Comparison of ENCODE assay signal across 13 cellular contexts in genomic region chr10:22992075-22992474, GRCh38.
DNase-seq lines count a peak whose midpoint lies in the region; ATAC-seq and FAIRE-seq lines count a peak whose summit lies in the region.
"Had no signal": no experiment of that assay in that cellular context is flagged by ENCODE, and none has a peak within 500 bp of the region (broad histone marks: within the 10 kb centered on the region; RNA-seq: fewer than 3 reads in every experiment).

No MANE protein-coding gene starts in this region.

- no peak overlapping the region for H3K27ac Mint-ChIP-seq in activated CD4-positive, alpha-beta T cell treated with anti-CD3 and anti-CD28 coated beads, Interleukin-2, amount 10 ng/mL, durations not matched to agents 24 days and 14 days
- H3K27ac Mint-ChIP-seq: immature natural killer cell; stimulated activated memory B cell treated with anti-CD40 and anti-IgM and Interleukin-4, amounts not matched to agents 10 μg/mL and 1 μg/mL and 100 μg/mL, for 72 hours had no signal

- no peaks in the 10 kb centered on the region for H3K36me3 Mint-ChIP-seq in activated CD4-positive, alpha-beta T cell treated with anti-CD3 and anti-CD28 coated beads, Interleukin-2, amount 10 ng/mL, durations not matched to agents 24 days and 14 days (ENCODE audit: low read depth)
- H3K36me3 Mint-ChIP-seq: immature natural killer cell; stimulated activated memory B cell treated with anti-CD40 and anti-IgM and Interleukin-4, amounts not matched to agents 10 μg/mL and 1 μg/mL and 100 μg/mL, for 72 hours had no signal

- H3K4me1 Mint-ChIP-seq in activated CD4-positive, alpha-beta T cell treated with anti-CD3 and anti-CD28 coated beads, Interleukin-2, amount 10 ng/mL, durations not matched to agents 24 days and 14 days: peaks cover 8% of the 10 kb centered on the region
- H3K4me1 Mint-ChIP-seq: stimulated activated memory B cell treated with anti-CD40 and anti-IgM and Interleukin-4, amounts not matched to agents 10 μg/mL and 1 μg/mL and 100 μg/mL, for 72 hours had no signal

- DNase-seq in activated CD4-positive, CD25-positive, alpha-beta regulatory T cell treated with anti-CD3 and anti-CD28 coated beads, Interleukin-2, amount 50 U/mL, for 72 hours: no peak
- DNase-seq in activated CD4-positive, alpha-beta T cell treated with anti-CD3 and anti-CD28 coated beads, Interleukin-2, amount 10 ng/mL, durations not matched to agents 24 days and 14 days: peak; percentile 83
- DNase-seq in stimulated activated CD4-positive, alpha-beta T cell treated with anti-CD3 and anti-CD28 coated beads, Interleukin-1b, Interleukin-23, amount 100 ng/mL, for 48 hours: peak; percentile 40
- DNase-seq in KBM-7 (no peak), NCI-H2107 (lab: John Stamatoyannopoulos, UW) (no peak), frontal cortex (ENCODE audit: low spot score in 2 of 2) (no peak)
- DNase-seq: foreskin keratinocyte, immature natural killer cell, NCI-H1930, posterior cingulate gyrus had no signal

- H3K9me3 Mint-ChIP-seq in activated CD4-positive, alpha-beta T cell treated with anti-CD3 and anti-CD28 coated beads, Interleukin-2, amount 10 ng/mL, durations not matched to agents 24 days and 14 days: no peaks in the 10 kb centered on the region
- H3K9me3 Mint-ChIP-seq: immature natural killer cell; stimulated activated memory B cell treated with anti-CD40 and anti-IgM and Interleukin-4, amounts not matched to agents 10 μg/mL and 1 μg/mL and 100 μg/mL, for 72 hours had no signal

- no peak for FAIRE-seq in frontal cortex (lab: Jason Lieb, UNC)

- ATAC-seq in activated CD4-positive, CD25-positive, alpha-beta regulatory T cell treated with anti-CD3 and anti-CD28 coated beads, Interleukin-2, amount 50 U/mL, for 24 hours: peak; percentile 87 to 92
- ATAC-seq in GM21526 (IDR thresholded peaks at IDR 0.05; ENCODE audit: low FRiP score, unreplicated experiment): peak; percentile 74
- ATAC-seq: foreskin keratinocyte; stimulated activated memory B cell treated with anti-CD40 and anti-IgM and Interleukin-4, amounts not matched to agents 10 μg/mL and 1 μg/mL and 100 μg/mL, for 72 hours had no signal

- intact Hi-C loops in activated CD4-positive, alpha-beta T cell treated with anti-CD3 and anti-CD28 coated beads, Interleukin-2, amount 10 ng/mL, durations not matched to agents 24 days and 14 days (cut with micrococcal nuclease): no loop called here

- in situ Hi-C loops in KBM-7 (cut with MboI; ENCODE audit: low pct_unique_long_range_greater_than_20kb, low sequenced_read_pairs): loop anchor here (25.0 kb wide), 2 partner anchors 430 to 1005 kb away; no protein-coding TSS in a partner anchor

- H3K4me3 Mint-ChIP-seq in activated CD4-positive, alpha-beta T cell treated with anti-CD3 and anti-CD28 coated beads, Interleukin-2, amount 10 ng/mL, durations not matched to agents 24 days and 14 days: no peak overlapping the region
- H3K4me3 Mint-ChIP-seq: immature natural killer cell; stimulated activated memory B cell treated with anti-CD40 and anti-IgM and Interleukin-4, amounts not matched to agents 10 μg/mL and 1 μg/mL and 100 μg/mL, for 72 hours had no signal

- H3K27me3 Mint-ChIP-seq in activated CD4-positive, alpha-beta T cell treated with anti-CD3 and anti-CD28 coated beads, Interleukin-2, amount 10 ng/mL, durations not matched to agents 24 days and 14 days: peaks cover 35% of the 10 kb centered on the region

Comparison
In these comparisons a context has a peak if more than half of its experiments do, and no peak if none do; other contexts are left out.
1. DNase-seq: peak in activated CD4-positive, alpha-beta T cell treated with anti-CD3 and anti-CD28 coated beads, Interleukin-2, amount 10 ng/mL, durations not matched to agents 24 days and 14 days (single experiment) and stimulated activated CD4-positive, alpha-beta T cell treated with anti-CD3 and anti-CD28 coated beads, Interleukin-1b, Interleukin-23, amount 100 ng/mL, for 48 hours (single experiment); none in activated CD4-positive, CD25-positive, alpha-beta regulatory T cell treated with anti-CD3 and anti-CD28 coated beads, Interleukin-2, amount 50 U/mL, for 72 hours (single experiment), KBM-7 (single experiment), NCI-H2107 (single experiment) and frontal cortex (0 of 2).